Comparison of ENCODE assay signal across 26 cellular contexts in the genomic region with DNA sequence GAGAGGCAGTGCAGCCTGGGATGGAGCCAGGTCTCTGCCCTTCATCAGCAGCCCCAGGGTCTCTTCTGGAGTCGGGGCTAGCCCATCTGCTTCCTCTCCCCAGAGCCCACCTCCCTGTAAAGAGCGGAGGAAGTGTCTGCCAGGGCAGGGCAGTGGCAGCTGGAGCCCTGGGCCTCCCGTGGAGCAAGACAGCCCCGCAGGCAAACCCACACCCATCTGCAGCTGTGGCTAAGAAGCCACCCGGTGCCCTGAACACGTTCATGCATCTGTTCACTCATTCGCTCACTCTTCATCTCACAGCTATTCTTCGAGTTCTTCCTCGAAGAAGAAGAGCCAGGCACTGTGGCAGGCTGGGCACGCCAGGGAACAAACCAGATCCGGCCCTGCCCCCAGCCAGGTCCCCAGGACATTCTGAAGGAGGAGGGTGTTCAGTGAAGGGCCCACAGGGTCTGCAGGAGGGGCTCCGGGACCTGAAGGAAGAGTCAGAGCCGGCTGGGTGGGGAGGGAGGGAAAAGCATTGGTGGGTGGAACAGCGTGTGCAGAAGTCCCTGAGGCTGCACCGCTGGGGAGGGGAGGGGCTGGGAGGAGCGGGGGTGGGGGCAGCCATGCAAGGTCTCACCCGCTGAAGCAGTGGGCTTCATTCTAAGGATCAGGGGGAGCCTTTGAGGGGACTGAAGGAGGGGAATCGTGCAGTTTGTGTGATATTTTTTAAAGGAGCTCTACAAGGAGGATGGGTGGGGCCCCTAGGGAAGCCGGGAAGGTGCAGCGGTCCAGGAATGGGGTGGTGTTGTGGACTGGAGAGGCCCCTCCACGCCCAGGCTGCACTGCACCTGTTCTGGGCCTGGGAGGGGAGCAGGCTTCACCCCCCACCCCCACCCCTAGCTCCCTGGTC.
DNase-seq lines count a peak whose midpoint lies in the region; ATAC-seq, FAIRE-seq and TF ChIP-seq lines count a peak whose summit lies in the region.
"Had no signal": no experiment of that assay in that cellular context is flagged by ENCODE, and none has a peak within 500 bp of the region (broad histone marks: within the 10 kb centered on the region; RNA-seq: fewer than 3 reads in every experiment).

No MANE protein-coding gene starts in this region.

- no peak for ATAC-seq in HepG2
- ATAC-seq: activated CD4-positive, CD25-positive, alpha-beta regulatory T cell treated with anti-CD3 and anti-CD28 coated beads, Interleukin-2, amount 50 U/mL, for 24 hours; activated naive CD8-positive, alpha-beta T cell treated with anti-CD3 and anti-CD28 coated beads, Interleukin-2, amount 50 U/mL, for 24 hours; effector memory CD8-positive, alpha-beta T cell; stimulated activated memory B cell treated with anti-CD40 and anti-IgM and Interleukin-4, amounts not matched to agents 10 μg/mL and 1 μg/mL and 100 μg/mL, for 72 hours; T-helper 17 cell had no signal

- H3K18ac ChIP-seq in mesenchymal stem cell (ENCODE audit: low read depth in 1 of 2, low read length in 2 of 2): no peak overlapping the region

- no peak overlapping the region for H4K8ac ChIP-seq in mesenchymal stem cell (ENCODE audit: low read length)

- H4K20me1 ChIP-seq in BLaER1 (no peaks in the 10 kb centered on the region), HepG2 (ENCODE audit: insufficient read depth, low read length) (no peaks in the 10 kb centered on the region)

- H3K4me3 ChIP-seq in BLaER1: 0 out of 2 replicates have a peak overlapping the region, but pooled peaks have one; percentile 14
- H3K4me3 ChIP-seq in HepG2 (replicated peaks in 1 of 3; ENCODE audit: insufficient read depth in 1 of 3, low read depth in 2 of 3, low read length in 3 of 3): no peak overlapping the region
- no peak overlapping the region for H3K4me3 ChIP-seq in mesenchymal stem cell (ENCODE audit: insufficient read depth in 1 of 2, low read depth in 1 of 2, low read length in 2 of 2)
- H3K4me3 ChIP-seq: upper lobe of left lung had no signal

- no peak for TF ChIP-seq CTCF in HepG2 (CRISPR knock-in tag; IDR thresholded peaks at IDR 0.05)

- H3K14ac ChIP-seq in mesenchymal stem cell (ENCODE audit: low read length in 2 of 2): no peak overlapping the region

- H3K79me2 ChIP-seq in HepG2 (ENCODE audit: insufficient read depth, low read length): no peaks in the 10 kb centered on the region

- H3K4me2 ChIP-seq in BLaER1 (peak overlapping the region; percentile 84), HepG2 (ENCODE audit: low read depth, low read length) (no peak overlapping the region), mesenchymal stem cell (ENCODE audit: low read length, poor library complexity, severe bottlenecking) (no peak overlapping the region)

- FAIRE-seq in HepG2 (lab: Jason Lieb, UNC): no peak
- FAIRE-seq: GM18507, H1, keratinocyte, TTC549 had no signal

- H3K27ac ChIP-seq in BLaER1 (peak overlapping the region; percentile 71; the same call in 1 of the 2 replicates), HepG2 (ENCODE audit: extremely low read length, insufficient read depth, low read length) (no peak overlapping the region), mesenchymal stem cell (ENCODE audit: low read length, poor library complexity, severe bottlenecking) (no peak overlapping the region)
- H3K27ac ChIP-seq: upper lobe of left lung had no signal

- no TSS peak for BruUV-seq in HepG2 (replicated peaks; lab: Mats Ljungman, UMichigan)

- no peak for TF ChIP-seq POLR2A in HepG2 (IDR thresholded peaks at IDR 0.05; ENCODE audit: insufficient read depth in 1 of 2, low read depth in 2 of 2, low read length in 2 of 2)

- peak overlapping the region; percentile 8; the same call in 1 of the 2 replicates for H3K9ac ChIP-seq in BLaER1
- H3K9ac ChIP-seq in HepG2 (ENCODE audit: insufficient read depth, low read depth, low read length): no peak overlapping the region
- no peak overlapping the region for H3K9ac ChIP-seq in mesenchymal stem cell (ENCODE audit: low read length)

- no peak overlapping the region for H2BK15ac ChIP-seq in mesenchymal stem cell (ENCODE audit: low read depth, poor library complexity, severe bottlenecking)

- H3K9me3 ChIP-seq in BLaER1 (peaks cover 20% of the 10 kb centered on the region), HepG2 (ENCODE audit: low read length) (peaks cover 9% of the 10 kb centered on the region), mesenchymal stem cell (ENCODE audit: control insufficient read depth, low read length) (peaks cover 4% of the 10 kb centered on the region)

- no peak overlapping the region for H2AFZ ChIP-seq in HepG2 (ENCODE audit: low read length)
- H2AFZ ChIP-seq in mesenchymal stem cell (ENCODE audit: low read depth, low read length): no peak overlapping the region

- no peak overlapping the region for H2AK5ac ChIP-seq in mesenchymal stem cell (ENCODE audit: low read length, severe bottlenecking)

- POLR2A ChIA-PET in HepG2 (lab: Yijun Ruan, JAX): no interaction called here

- no peak overlapping the region for H4K91ac ChIP-seq in mesenchymal stem cell (ENCODE audit: low read length)

- no peaks in the 10 kb centered on the region for H3K27me3 ChIP-seq in BLaER1
- peaks cover 8 to 33% of the 10 kb centered on the region in 2 experiments; a peak in 4 of 5 replicates for H3K27me3 ChIP-seq in HepG2 (ENCODE audit: control insufficient read depth in 1 of 2, insufficient read depth in 2 of 2, low read length in 2 of 2)
- H3K27me3 ChIP-seq in mesenchymal stem cell (ENCODE audit: control insufficient read depth in 1 of 2, insufficient read depth in 1 of 2, low read length in 2 of 2): peaks cover 22 to 41% of the 10 kb centered on the region in 2 experiments

- no peak for TF ChIP-seq RAD21 in HepG2 (CRISPR knock-in tag; IDR thresholded peaks at IDR 0.05)

- no peaks in the 10 kb centered on the region for H3K79me1 ChIP-seq in mesenchymal stem cell (replicated peaks; ENCODE audit: low read length, poor library complexity, severe bottlenecking)

- H2BK5ac ChIP-seq in mesenchymal stem cell (ENCODE audit: low read depth, low read length, poor library complexity, severe bottlenecking): no peak overlapping the region

- 22% methylated on average over 13 of the region's 21 CpGs for WGBS in HepG2 (ENCODE audit: low lambda C conversion rate)
- 78% methylated on average over 18 of the region's 21 CpGs for WGBS in mesenchymal stem cell

- TF ChIP-seq EP300 in HepG2 (IDR thresholded peaks at IDR 0.05; ENCODE audit: low read depth in 2 of 2, low read length in 2 of 2) (no peak), HepG2 (CRISPR knock-in tag; IDR thresholded peaks at IDR 0.05; ENCODE audit: borderline replicate concordance) (no peak)

- H3K4me1 ChIP-seq in BLaER1: peaks cover 46% of the 10 kb centered on the region
- H3K4me1 ChIP-seq in HepG2 (ENCODE audit: insufficient read depth, low read length): no peaks in the 10 kb centered on the region
- H3K4me1 ChIP-seq in mesenchymal stem cell (ENCODE audit: control insufficient read depth, insufficient read depth, low read depth, low read length): no peaks in the 10 kb centered on the region
- H3K4me1 ChIP-seq: upper lobe of left lung had no signal

- H3K23ac ChIP-seq in mesenchymal stem cell (ENCODE audit: low read length in 2 of 2): no peak overlapping the region

- CTCF ChIA-PET in HepG2 (lab: Yijun Ruan, JAX; ENCODE audit: low intra/inter-chr PET ratio, low total read pairs): no interaction called here

- no peak overlapping the region for H2BK120ac ChIP-seq in mesenchymal stem cell (ENCODE audit: low read depth, low read length)

- no peak overlapping the region for H2BK12ac ChIP-seq in mesenchymal stem cell (ENCODE audit: low read length in 2 of 2)

- DNase-seq in DMS 273 treated with DMSO at 0.1 percent for 48 hours (lab: John Stamatoyannopoulos, UW): peak; percentile 96
- DNase-seq in NCI-H69 (lab: John Stamatoyannopoulos, UW): peak; percentile 93
- DNase-seq in HepG2 (ENCODE audit: low spot score): no peak
- DNase-seq in AG20443 (ENCODE audit: low spot score): no peak
- DNase-seq in NK-92 (lab: John Stamatoyannopoulos, UW; ENCODE audit: unreplicated experiment): no peak
- DNase-seq in UCSD-AML1 (lab: John Stamatoyannopoulos, UW; ENCODE audit: unreplicated experiment): no peak
- no peak for DNase-seq in mesenchymal stem cell
- DNase-seq: activated CD4-positive, alpha-beta T cell treated with anti-CD3 and anti-CD28 coated beads, Interleukin-2, amount 50 U/mL, for 4 hours; activated naive CD8-positive, alpha-beta T cell treated with anti-CD3 and anti-CD28 coated beads, Interleukin-2, amount 50 U/mL, for 24 hours; activated T-cell treated with anti-CD3 and anti-CD28 coated beads, Interleukin-2, amount 50 U/mL, for 48 hours; CD4-positive, alpha-beta memory T cell; central memory CD4-positive, alpha-beta T cell; effector memory CD8-positive, alpha-beta T cell; HFFc6; naive B cell; NCI-H1092; NCI-H2081; T-helper 17 cell had no signal

- in situ Hi-C loops in HepG2 (cut with HindIII; ENCODE audit: extremely low pct_ligation_motif_present, low pct_unique_long_range_greater_than_20kb): no loop called here

- no peak overlapping the region for H3K4ac ChIP-seq in mesenchymal stem cell (ENCODE audit: low read depth in 1 of 2, low read length in 2 of 2)

- intact Hi-C loops in HepG2 (cut with micrococcal nuclease; ENCODE audit: unreplicated experiment): no loop called here

- H3K36me3 ChIP-seq in BLaER1 (no peaks in the 10 kb centered on the region), HepG2 (replicated peaks in 1 of 2; ENCODE audit: control insufficient read depth in 1 of 2, insufficient read depth in 2 of 2, low read length in 2 of 2) (no peaks in the 10 kb centered on the region), mesenchymal stem cell (ENCODE audit: control insufficient read depth in 1 of 2, insufficient read depth in 2 of 2, low read depth in 1 of 2, low read length in 2 of 2) (no peaks in the 10 kb centered on the region)
- H3K36me3 ChIP-seq: upper lobe of left lung had no signal

TF ChIP-seq in HepG2, 621 proteins besides CTCF, POLR2A, EP300 and RAD21:
- TF ChIP-seq, protein P1, sequence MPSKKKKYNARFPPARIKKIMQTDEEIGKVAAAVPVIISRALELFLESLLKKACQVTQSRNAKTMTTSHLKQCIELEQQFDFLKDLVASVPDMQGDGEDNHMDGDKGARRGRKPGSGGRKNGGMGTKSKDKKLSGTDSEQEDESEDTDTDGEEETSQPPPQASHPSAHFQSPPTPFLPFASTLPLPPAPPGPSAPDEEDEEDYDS (CRISPR knock-in tag; IDR thresholded peaks at IDR 0.05): no peak
- TF ChIP-seq FOXA1 (IDR thresholded peaks at IDR 0.05): no peak
- TF ChIP-seq FOXA1 (CRISPR knock-in tag; IDR thresholded peaks at IDR 0.05): no peak
- no peak for TF ChIP-seq TCF7L2 (IDR thresholded peaks at IDR 0.05; ENCODE audit: low read depth, low read length)
- peak; percentile 72 for TF ChIP-seq ZNF629 (CRISPR knock-in tag; conservative IDR thresholded peaks at IDR 0.05)
TF ChIP-seq in HepG2: peak in this region for 1.

Comparison
In these comparisons a context has a peak if more than half of its experiments do, and no peak if none do; other contexts are left out.
1. DNase-seq: peak in DMS 273 treated with DMSO at 0.1 percent for 48 hours (single experiment) and NCI-H69 (single experiment); none in HepG2 (single experiment), AG20443 (single experiment), NK-92 (single experiment), UCSD-AML1 (single experiment) and mesenchymal stem cell (single experiment).